In the genomic region with DNA sequence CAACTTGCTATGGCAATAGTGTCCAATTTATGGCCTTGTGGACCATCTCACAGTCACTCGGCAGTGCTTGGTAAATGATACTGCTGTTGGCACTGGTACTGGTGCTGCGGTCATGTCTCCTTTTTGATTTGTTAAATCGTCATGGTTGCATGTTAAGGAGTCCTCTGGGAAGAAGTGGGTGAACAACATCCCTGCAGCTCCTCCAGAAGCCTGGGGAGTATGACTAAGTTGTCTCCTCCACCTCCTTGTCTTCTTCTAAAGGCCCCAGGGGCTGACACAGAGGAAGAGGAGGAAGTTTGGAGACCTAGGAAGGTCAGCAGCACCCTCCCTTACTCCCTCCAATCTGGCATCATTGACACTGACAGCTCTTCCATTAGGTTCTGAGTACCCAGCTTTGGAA, we compare ENCODE assay signal across 9 cellular contexts. TPM values are rescaled to one million over a fixed set of nuclear protein-coding genes. Genes with fewer than 3 reads are reported as not detected.
DNase-seq lines count a peak whose midpoint lies in the region; ATAC-seq lines count a peak whose summit lies in the region.
"Had no signal": no experiment of that assay in that cellular context is flagged by ENCODE, and none has a peak within 500 bp of the region (broad histone marks: within the 10 kb centered on the region; RNA-seq: fewer than 3 reads in every experiment).

No MANE protein-coding gene starts in this region.

- H3K36me3 Mint-ChIP-seq in activated CD4-positive, alpha-beta T cell treated with anti-CD3 and anti-CD28 coated beads, Interleukin-2, amount 10 ng/mL, durations not matched to agents 24 days and 14 days (ENCODE audit: low read depth), result peaks cover 18% of the 10 kb centered on the region

- peaks cover 59% of the 10 kb centered on the region for H3K4me1 ChIP-seq in thymus (ENCODE audit: control insufficient read depth, insufficient read depth, low read length)

- intact Hi-C loops in activated CD4-positive, alpha-beta T cell treated with anti-CD3 and anti-CD28 coated beads, Interleukin-2, amount 10 ng/mL, durations not matched to agents 24 days and 14 days (cut with micrococcal nuclease), result loop anchor here (1.0 to 10.0 kb wide), 6 partner anchors 9 to 415 kb away; a partner anchor contains a TSS

- no peaks in the 10 kb centered on the region for H3K9me3 Mint-ChIP-seq in activated CD4-positive, alpha-beta T cell treated with anti-CD3 and anti-CD28 coated beads, Interleukin-2, amount 10 ng/mL, durations not matched to agents 24 days and 14 days

- H3K27me3 ChIP-seq in thymus (ENCODE audit: control insufficient read depth, insufficient read depth), result no peaks in the 10 kb centered on the region

- no peaks in the 10 kb centered on the region for H3K9me3 ChIP-seq in thymus (ENCODE audit: control insufficient read depth)

- H3K36me3 ChIP-seq in thymus (ENCODE audit: control insufficient read depth, insufficient read depth), result peaks cover 10% of the 10 kb centered on the region

- no peaks in the 10 kb centered on the region for H3K27me3 Mint-ChIP-seq in activated CD4-positive, alpha-beta T cell treated with anti-CD3 and anti-CD28 coated beads, Interleukin-2, amount 10 ng/mL, durations not matched to agents 24 days and 14 days

- ATAC-seq in GM18873 (IDR thresholded peaks at IDR 0.05; ENCODE audit: low FRiP score, unreplicated experiment) (no peak), HG02981 (IDR thresholded peaks at IDR 0.05; ENCODE audit: unreplicated experiment) (no peak)

- no peak for DNase-seq in activated CD4-positive, alpha-beta T cell treated with anti-CD3 and anti-CD28 coated beads, Interleukin-2, amount 10 ng/mL, durations not matched to agents 24 days and 14 days
- no peak for DNase-seq in activated CD4-positive, alpha-beta T cell treated with anti-CD3 and anti-CD28 coated beads, Interleukin-2, amount 50 U/mL, for 4 hours
- peak; percentile 83 for DNase-seq in amniotic epithelial cell (ENCODE audit: low read depth)
- peak; percentile 74 for DNase-seq in kidney tubule cell (ENCODE audit: low spot score)
- no peak for DNase-seq in stimulated activated CD4-positive, alpha-beta T cell treated with anti-CD3 and anti-CD28 coated beads, Interleukin-1b, Interleukin-23, amount 100 ng/mL, for 48 hours
- DNase-seq: NCI-H774 had no signal

- peaks cover 87% of the 10 kb centered on the region for H3K4me1 Mint-ChIP-seq in activated CD4-positive, alpha-beta T cell treated with anti-CD3 and anti-CD28 coated beads, Interleukin-2, amount 10 ng/mL, durations not matched to agents 24 days and 14 days

- 85% methylated on average over 3 of the region's 3 CpGs for WGBS in thymus

- H3K27ac ChIP-seq in thymus (ENCODE audit: low read depth), result peak overlapping the region; percentile 88

- H3K4me3 Mint-ChIP-seq in activated CD4-positive, alpha-beta T cell treated with anti-CD3 and anti-CD28 coated beads, Interleukin-2, amount 10 ng/mL, durations not matched to agents 24 days and 14 days, result peak overlapping the region; percentile 86

- peak overlapping the region; percentile 91 for H3K27ac Mint-ChIP-seq in activated CD4-positive, alpha-beta T cell treated with anti-CD3 and anti-CD28 coated beads, Interleukin-2, amount 10 ng/mL, durations not matched to agents 24 days and 14 days

- H3K4me3 ChIP-seq in thymus (ENCODE audit: low read length), result no peak overlapping the region

RNA-seq across cellular contexts. Expression of a gene that starts 8.5 kb away (rescaled TPM):
- 14.7 and 15.4 TPM in 2 replicates for total RNA-seq in activated CD4-positive, alpha-beta T cell treated with anti-CD3 and anti-CD28 coated beads, Interleukin-2, amount 10 ng/mL, durations not matched to agents 24 days and 14 days
- polyA plus RNA-seq in thymus, result 13.6 TPM

RNA-seq across cellular contexts. Expression of a gene that starts 23.9 kb away (rescaled TPM):
- total RNA-seq in activated CD4-positive, alpha-beta T cell treated with anti-CD3 and anti-CD28 coated beads, Interleukin-2, amount 10 ng/mL, durations not matched to agents 24 days and 14 days, result 0.16 and 0.19 TPM in 2 replicates
- 0.34 TPM for polyA plus RNA-seq in thymus

Comparison
In these comparisons a context has a peak if more than half of its experiments do, and no peak if none do; other contexts are left out.
1. DNase-seq: peak in amniotic epithelial cell (single experiment) and kidney tubule cell (single experiment); none in activated CD4-positive, alpha-beta T cell treated with anti-CD3 and anti-CD28 coated beads, Interleukin-2, amount 10 ng/mL, durations not matched to agents 24 days and 14 days (single experiment), activated CD4-positive, alpha-beta T cell treated with anti-CD3 and anti-CD28 coated beads, Interleukin-2, amount 50 U/mL, for 4 hours (0 of 2) and stimulated activated CD4-positive, alpha-beta T cell treated with anti-CD3 and anti-CD28 coated beads, Interleukin-1b, Interleukin-23, amount 100 ng/mL, for 48 hours (single experiment).